In genomic region chr20:40006168-40006860, GRCh38 we compare ENCODE assay signal across 29 cellular contexts.
"Had no signal": no experiment of that assay in that cellular context is flagged by ENCODE, and none has a peak within 500 bp of the region (broad histone marks: within the 10 kb centered on the region; RNA-seq: fewer than 3 reads in every experiment).

No MANE protein-coding gene starts in this region.

- H3K4me3 Mint-ChIP-seq: activated CD4-positive, alpha-beta T cell treated with anti-CD3 and anti-CD28 coated beads for 36 hours; activated CD4-positive, alpha-beta T cell treated with anti-CD3 and anti-CD28 coated beads, Interleukin-2, amount 10 ng/mL, durations not matched to agents 7 days and 5 days; activated CD8-positive, alpha-beta T cell treated with anti-CD3 and anti-CD28 coated beads, Interleukin-2, amount 10 ng/mL, durations not matched to agents 7 days and 5 days; activated naive CD4-positive, alpha-beta T cell treated with anti-CD3 and anti-CD28 coated beads, Interleukin-2, amount 50 U/mL, for 24 hours; activated naive CD8-positive, alpha-beta T cell treated with anti-CD3 and anti-CD28 coated beads, Interleukin-2, amount 10 ng/mL, durations not matched to agents 7 days and 5 days; activated T-cell treated with anti-CD3 and anti-CD28 coated beads, Interleukin-2, amount 50 U/mL, for 24 hours; T-cell; T-helper 17 cell had no signal

- H3K36me3 Mint-ChIP-seq: activated naive CD4-positive, alpha-beta T cell treated with anti-CD3 and anti-CD28 coated beads, Interleukin-2, amount 50 U/mL, for 24 hours; activated naive CD8-positive, alpha-beta T cell treated with anti-CD3 and anti-CD28 coated beads, Interleukin-2, amount 10 ng/mL, durations not matched to agents 7 days and 5 days; T-cell had no signal

- H3K4me3 ChIP-seq: ascending aorta, breast epithelium, K562, SJCRH30 had no signal

- H3K27me3 ChIP-seq: ascending aorta, breast epithelium, SJCRH30 had no signal

- H3K36me3 ChIP-seq: ascending aorta, breast epithelium, SJCRH30, WERI-Rb-1 had no signal

- H3K9me3 ChIP-seq: ascending aorta, breast epithelium, SJCRH30 had no signal

- ATAC-seq: activated CD4-positive, alpha-beta T cell treated with anti-CD3 and anti-CD28 coated beads for 36 hours; activated CD8-positive, alpha-beta T cell treated with anti-CD3 and anti-CD28 coated beads, Interleukin-2, amount 10 ng/mL, durations not matched to agents 7 days and 5 days; K562; SK-N-SH treated with all-trans-retinoic acid at 6 μM for 48 hours; T-cell; T-helper 17 cell had no signal

- H3K4me1 ChIP-seq: ascending aorta, breast epithelium had no signal

- H3K27ac ChIP-seq: ascending aorta, breast epithelium, SJCRH30, WERI-Rb-1 had no signal

- H3K4me1 Mint-ChIP-seq: activated CD4-positive, alpha-beta T cell treated with anti-CD3 and anti-CD28 coated beads for 36 hours; activated CD4-positive, alpha-beta T cell treated with anti-CD3 and anti-CD28 coated beads, Interleukin-2, amount 10 ng/mL, durations not matched to agents 7 days and 5 days; activated naive CD4-positive, alpha-beta T cell treated with anti-CD3 and anti-CD28 coated beads, Interleukin-2, amount 50 U/mL, for 24 hours; activated naive CD8-positive, alpha-beta T cell treated with anti-CD3 and anti-CD28 coated beads, Interleukin-2, amount 10 ng/mL, durations not matched to agents 7 days and 5 days; T-cell; T-helper 17 cell had no signal

- H3K27ac Mint-ChIP-seq: activated CD4-positive, alpha-beta T cell treated with anti-CD3 and anti-CD28 coated beads for 36 hours; activated CD4-positive, alpha-beta T cell treated with anti-CD3 and anti-CD28 coated beads, Interleukin-2, amount 10 ng/mL, durations not matched to agents 7 days and 5 days; activated CD8-positive, alpha-beta T cell treated with anti-CD3 and anti-CD28 coated beads, Interleukin-2, amount 10 ng/mL, durations not matched to agents 7 days and 5 days; activated naive CD4-positive, alpha-beta T cell treated with anti-CD3 and anti-CD28 coated beads, Interleukin-2, amount 50 U/mL, for 24 hours; activated naive CD8-positive, alpha-beta T cell treated with anti-CD3 and anti-CD28 coated beads, Interleukin-2, amount 10 ng/mL, durations not matched to agents 7 days and 5 days; activated T-cell treated with anti-CD3 and anti-CD28 coated beads, Interleukin-2, amount 50 U/mL, for 24 hours; activated T-helper 2 cell treated with anti-CD3 and anti-CD28 coated beads, Interferon-gamma antibody, Interleukin-2, Interleukin-4, amounts not matched to agents 10 μg/mL and 5 μg/mL and 100 μg/mL, durations not matched to agents 14 hours and 24 hours and 36 hours; T-cell; T-helper 17 cell had no signal

- DNase-seq: activated CD4-positive, alpha-beta T cell treated with anti-CD3 and anti-CD28 coated beads for 36 hours; activated CD4-positive, alpha-beta T cell treated with anti-CD3 and anti-CD28 coated beads, Interleukin-2, amount 10 ng/mL, durations not matched to agents 7 days and 5 days; activated CD4-positive, alpha-beta T cell treated with anti-CD3 and anti-CD28 coated beads, Interleukin-2, amount 50 U/mL, for 48 hours; activated CD4-positive, CD25-positive, alpha-beta regulatory T cell; activated CD8-positive, alpha-beta T cell treated with anti-CD3 and anti-CD28 coated beads, Interleukin-2, amount 10 ng/mL, durations not matched to agents 7 days and 5 days; activated gamma-delta T cell; activated naive CD4-positive, alpha-beta T cell treated with Interleukin-2 at 50 U/mL for 16 hours; activated naive CD8-positive, alpha-beta T cell treated with anti-CD3 and anti-CD28 coated beads, Interleukin-2, amount 10 ng/mL, durations not matched to agents 7 days and 5 days; activated T-cell treated with anti-CD3 and anti-CD28 coated beads, Interleukin-2, amount 50 U/mL, for 24 hours; amygdala; NCI-H1092 treated with DMSO at 0.1 percent for 48 hours; NCI-H146; NCI-H187; NCI-H2029 treated with DMSO at 0.1 percent for 48 hours; NCI-H2107; NCI-H2171; NCI-H510A treated with DMSO at 0.1 percent for 48 hours; NCI-H526 treated with DMSO at 0.1 percent for 48 hours; Right ventricle myocardium superior; SJCRH30; T-cell; T-helper 17 cell; WERI-Rb-1 had no signal

- H3K27me3 Mint-ChIP-seq: activated CD4-positive, alpha-beta T cell treated with anti-CD3 and anti-CD28 coated beads, Interleukin-2, amount 10 ng/mL, durations not matched to agents 7 days and 5 days; activated naive CD4-positive, alpha-beta T cell treated with anti-CD3 and anti-CD28 coated beads, Interleukin-2, amount 50 U/mL, for 24 hours; activated naive CD8-positive, alpha-beta T cell treated with anti-CD3 and anti-CD28 coated beads, Interleukin-2, amount 10 ng/mL, durations not matched to agents 7 days and 5 days; activated T-cell treated with anti-CD3 and anti-CD28 coated beads, Interleukin-2, amount 50 U/mL, for 24 hours; T-helper 17 cell had no signal

- H3K9me3 Mint-ChIP-seq: activated CD4-positive, alpha-beta T cell treated with anti-CD3 and anti-CD28 coated beads, Interleukin-2, amount 10 ng/mL, durations not matched to agents 7 days and 5 days; activated naive CD4-positive, alpha-beta T cell treated with anti-CD3 and anti-CD28 coated beads, Interleukin-2, amount 50 U/mL, for 24 hours; activated T-cell treated with anti-CD3 and anti-CD28 coated beads, Interleukin-2, amount 50 U/mL, for 24 hours; activated T-helper 2 cell treated with anti-CD3 and anti-CD28 coated beads, Interferon-gamma antibody, Interleukin-2, Interleukin-4, amounts not matched to agents 10 μg/mL and 5 μg/mL and 100 μg/mL, durations not matched to agents 14 hours and 24 hours and 36 hours had no signal
